ENCODE assay signal across 21 cellular contexts in genomic region chr22:27719033-27719341, GRCh38.
DNase-seq lines count a peak whose midpoint lies in the region; ATAC-seq and TF ChIP-seq lines count a peak whose summit lies in the region.
"Had no signal": no experiment of that assay in that cellular context is flagged by ENCODE, and none has a peak within 500 bp of the region (broad histone marks: within the 10 kb centered on the region; RNA-seq: fewer than 3 reads in every experiment).

No MANE protein-coding gene starts in this region.

- RAD21 ChIA-PET in HCT116 (lab: Charles Lee; ENCODE audit: low non-redundant PET in 1 of 2, low total read pairs in 2 of 2, uncharacterized antibody in 2 of 2, unreplicated experiment in 2 of 2): no interaction called here

- TF ChIP-seq POLR2A in HCT116 (IDR thresholded peaks at IDR 0.05; ENCODE audit: borderline replicate concordance, extremely low read depth, insufficient read depth, insufficient read length) (no peak), esophagus muscularis mucosa (IDR thresholded peaks at IDR 0.05; ENCODE audit: low read depth) (no peak)

- DNase-seq in HCT116 (ENCODE audit: low read depth, low spot score) (no peak), PC-3 (no peak), esophagus muscularis mucosa (ENCODE audit: extremely low spot score) (no peak), SHP77 (lab: John Stamatoyannopoulos, UW) (no peak)
- DNase-seq: activated CD8-positive, alpha-beta memory T cell treated with anti-CD3 and anti-CD28 coated beads, Interleukin-2, amount 10 ng/mL, durations not matched to agents 7 days and 5 days; activated effector memory CD4-positive, alpha-beta T cell treated with anti-CD3 and anti-CD28 coated beads, Interleukin-2, amount 50 U/mL, for 16 hours; DND-41; glutamatergic neuron; NCI-H1048; NK-92 treated with Interleukin-12 subunit alpha and Interleukin-12 subunit beta, amount 100 ng/mL, for 24 hours; occipital lobe; sigmoid colon; stimulated activated CD4-positive, alpha-beta T cell treated with anti-CD3 and anti-CD28 coated beads, Interleukin-4, amount 100 ng/mL, for 24 hours; stimulated activated CD8-positive, alpha-beta memory T cell treated with anti-CD3 and anti-CD28 coated beads, Interleukin-4, amount 100 ng/mL, for 48 hours; T-helper 2 cell had no signal

- TF ChIP-seq RAD21 in HCT116 (IDR thresholded peaks at IDR 0.05; ENCODE audit: low read depth): no peak

- no peaks in the 10 kb centered on the region for H4K20me1 ChIP-seq in HCT116 (ENCODE audit: insufficient read depth)
- no peaks in the 10 kb centered on the region for H4K20me1 ChIP-seq in PC-3 (ENCODE audit: low read length)

- TF ChIP-seq CTCF in HCT116 (IDR thresholded peaks at IDR 0.05 in 2 of 3, conservative IDR thresholded peaks at IDR 0.05 in 1 of 3; ENCODE audit: borderline replicate concordance in 1 of 3, insufficient read depth in 1 of 3, low read depth in 2 of 3, low read length in 2 of 3): no peak
- TF ChIP-seq CTCF in PC-3 (conservative IDR thresholded peaks at IDR 0.05; ENCODE audit: low read depth, low read length): no peak
- no peak for TF ChIP-seq CTCF in esophagus muscularis mucosa (IDR thresholded peaks at IDR 0.05)

- H3K4me1 ChIP-seq in HCT116 (ENCODE audit: control insufficient read depth in 1 of 2, insufficient read depth in 2 of 2, low read length in 2 of 2) (peaks cover 28 to 40% of the 10 kb centered on the region in 2 experiments), PC-3 (ENCODE audit: insufficient read depth, low read length) (peaks cover 16% of the 10 kb centered on the region), esophagus muscularis mucosa (peaks cover 22 to 27% (median 24%) of the 10 kb centered on the region in 4 donors), skeletal muscle tissue (ENCODE audit: control insufficient read depth in 3 of 3, insufficient read depth in 3 of 3, low read length in 3 of 3) (peaks cover 28 to 43% (median 40%) of the 10 kb centered on the region in 3 donors)

- no peak for TF ChIP-seq EP300 in esophagus muscularis mucosa (IDR thresholded peaks at IDR 0.05)

- intact Hi-C loops in HCT116 (cut with micrococcal nuclease): no loop called here
- intact Hi-C loops in PC-3 (cut with micrococcal nuclease): no loop called here
- intact Hi-C loops in esophagus muscularis mucosa (cut with DNase I): no loop called here

- ATAC-seq in HCT116 (no peak), PC-3 (no peak), HG03045 (IDR thresholded peaks at IDR 0.05; ENCODE audit: unreplicated experiment) (no peak), HG02623 (IDR thresholded peaks at IDR 0.05; ENCODE audit: unreplicated experiment) (no peak)
- ATAC-seq: activated CD4-positive, CD25-positive, alpha-beta regulatory T cell treated with anti-CD3 and anti-CD28 coated beads, Interleukin-2, amount 50 U/mL, for 24 hours; activated CD8-positive, alpha-beta memory T cell treated with anti-CD3 and anti-CD28 coated beads, Interleukin-2, amount 10 ng/mL, durations not matched to agents 7 days and 5 days had no signal

- H3K4me2 ChIP-seq in HCT116 (ENCODE audit: low read length) (peak overlapping the region; percentile 79), PC-3 (ENCODE audit: low read length) (no peak overlapping the region)

- WGBS in esophagus muscularis mucosa: 61% methylated on average over 3 of the region's 3 CpGs

- H3K9me2 ChIP-seq in HCT116 (ENCODE audit: insufficient read depth) (no peaks in the 10 kb centered on the region), PC-3 (replicated peaks; ENCODE audit: low read length) (no peaks in the 10 kb centered on the region)

- H2AFZ ChIP-seq in HCT116 (ENCODE audit: low read depth, low read length, poor library complexity, severe bottlenecking) (no peak overlapping the region), PC-3 (ENCODE audit: low read length) (no peak overlapping the region)

- no peak overlapping the region for H3K4me3 ChIP-seq in HCT116 (replicated peaks in 1 of 2; ENCODE audit: low read depth in 1 of 2, low read length in 2 of 2)
- H3K4me3 ChIP-seq in PC-3 (ENCODE audit: low read length): no peak overlapping the region
- no peak overlapping the region for H3K4me3 ChIP-seq in esophagus muscularis mucosa
- peak overlapping the region in 1 of 3 donors; percentile 18 for H3K4me3 ChIP-seq in skeletal muscle tissue (ENCODE audit: low read length in 3 of 3)
- H3K4me3 ChIP-seq: sigmoid colon, thoracic aorta had no signal

- H3K27ac ChIP-seq in HCT116 (ENCODE audit: low read depth, low read length) (peak overlapping the region; percentile 67), PC-3 (ENCODE audit: low read length) (peak overlapping the region; percentile 73), esophagus muscularis mucosa (replicated peaks in 1 of 4) (peak overlapping the region; percentile 24 to 69 (median 50)), skeletal muscle tissue (ENCODE audit: low read depth, low read length) (peak overlapping the region; percentile 36)
- H3K27ac ChIP-seq: C4-2B, thoracic aorta had no signal

- CTCF ChIA-PET in HCT116 (lab: Charles Lee): interaction anchor here (1.0 kb wide), 1 partner anchor 30 kb away, joined by 3 read pairs; no protein-coding TSS in a partner anchor
- CTCF ChIA-PET in PC-3 (lab: Charles Lee): no interaction called here

- BruUV-seq in HCT116 (replicated peaks; lab: Mats Ljungman, UMichigan) (no TSS peak), PC-3 (replicated peaks; lab: Mats Ljungman, UMichigan) (no TSS peak)

- H3K9me3 ChIP-seq in HCT116 (ENCODE audit: control insufficient read depth in 1 of 2, insufficient read depth in 1 of 2, low read depth in 1 of 2, low read length in 2 of 2) (no peaks in the 10 kb centered on the region), PC-3 (ENCODE audit: low read length) (no peaks in the 10 kb centered on the region), esophagus muscularis mucosa (peaks cover 0 to 5% (median 0%) of the 10 kb centered on the region in 4 donors), skeletal muscle tissue (ENCODE audit: control insufficient read depth in 3 of 3, low read length in 3 of 3) (peaks cover 0 to 3% (median 0%) of the 10 kb centered on the region in 3 donors)
- H3K9me3 ChIP-seq: thoracic aorta had no signal

- H3K36me3 ChIP-seq in HCT116 (ENCODE audit: control insufficient read depth in 1 of 2, insufficient read depth in 2 of 2, low read length in 2 of 2): no peaks in the 10 kb centered on the region
- H3K36me3 ChIP-seq in PC-3 (ENCODE audit: low read depth, low read length): no peaks in the 10 kb centered on the region
- H3K36me3 ChIP-seq in esophagus muscularis mucosa: no peaks in the 10 kb centered on the region
- no peaks in the 10 kb centered on the region for H3K36me3 ChIP-seq in skeletal muscle tissue (ENCODE audit: control insufficient read depth in 3 of 3, insufficient read depth in 3 of 3, low read length in 3 of 3)
- H3K36me3 ChIP-seq: sigmoid colon, thoracic aorta had no signal

- H3K9ac ChIP-seq in HCT116 (ENCODE audit: low read length) (no peak overlapping the region), PC-3 (ENCODE audit: low read length) (peak overlapping the region; percentile 65), skeletal muscle tissue (ENCODE audit: low read depth in 1 of 3, low read length in 3 of 3) (no peak overlapping the region)

- POLR2A ChIA-PET in HCT116 (lab: Charles Lee) (no interaction called here), PC-3 (lab: Charles Lee; ENCODE audit: unreplicated experiment) (no interaction called here)

- H3F3A ChIP-seq in PC-3 (ENCODE audit: low read length, unreplicated experiment): no peaks in the 10 kb centered on the region

- no peaks in the 10 kb centered on the region for H3K27me3 ChIP-seq in HCT116 (ENCODE audit: insufficient read depth, low read length)
- no peaks in the 10 kb centered on the region for H3K27me3 ChIP-seq in PC-3 (ENCODE audit: low read length)
- H3K27me3 ChIP-seq in esophagus muscularis mucosa: no peaks in the 10 kb centered on the region
- no peaks in the 10 kb centered on the region for H3K27me3 ChIP-seq in skeletal muscle tissue (ENCODE audit: control insufficient read depth in 3 of 3, insufficient read depth in 3 of 3, low read length in 3 of 3)

- H3K79me2 ChIP-seq in HCT116 (ENCODE audit: insufficient read depth, low read length) (no peaks in the 10 kb centered on the region), PC-3 (ENCODE audit: low read length) (no peaks in the 10 kb centered on the region)

TF ChIP-seq in HCT116, 20 proteins besides CTCF, POLR2A, EP300 and RAD21 (continues in another document):
- TF ChIP-seq SIN3A (IDR thresholded peaks at IDR 0.05; ENCODE audit: low read depth) (no peak), TCF7L2 (IDR thresholded peaks at IDR 0.05; ENCODE audit: borderline replicate concordance, extremely low read depth, insufficient read depth, insufficient read length) (no peak), CEBPB (IDR thresholded peaks at IDR 0.05; ENCODE audit: low read depth) (no peak), ELF1 (IDR thresholded peaks at IDR 0.05; ENCODE audit: borderline replicate concordance, low read depth) (no peak), YY1 (IDR thresholded peaks at IDR 0.05; ENCODE audit: extremely low read depth, insufficient replicate concordance, low read depth, low read length) (no peak), ZNF274 (IDR thresholded peaks at IDR 0.05; ENCODE audit: low read depth, low read length) (no peak), SP1 (IDR thresholded peaks at IDR 0.05; ENCODE audit: low read depth) (no peak), JUND (IDR thresholded peaks at IDR 0.05) (no peak), POLR2AphosphoS5 (IDR thresholded peaks at IDR 0.05; ENCODE audit: low read depth, low read length) (no peak), EZH2phosphoT487 (IDR thresholded peaks at IDR 0.05; ENCODE audit: borderline replicate concordance) (no peak)
- TF ChIP-seq, protein P1, sequence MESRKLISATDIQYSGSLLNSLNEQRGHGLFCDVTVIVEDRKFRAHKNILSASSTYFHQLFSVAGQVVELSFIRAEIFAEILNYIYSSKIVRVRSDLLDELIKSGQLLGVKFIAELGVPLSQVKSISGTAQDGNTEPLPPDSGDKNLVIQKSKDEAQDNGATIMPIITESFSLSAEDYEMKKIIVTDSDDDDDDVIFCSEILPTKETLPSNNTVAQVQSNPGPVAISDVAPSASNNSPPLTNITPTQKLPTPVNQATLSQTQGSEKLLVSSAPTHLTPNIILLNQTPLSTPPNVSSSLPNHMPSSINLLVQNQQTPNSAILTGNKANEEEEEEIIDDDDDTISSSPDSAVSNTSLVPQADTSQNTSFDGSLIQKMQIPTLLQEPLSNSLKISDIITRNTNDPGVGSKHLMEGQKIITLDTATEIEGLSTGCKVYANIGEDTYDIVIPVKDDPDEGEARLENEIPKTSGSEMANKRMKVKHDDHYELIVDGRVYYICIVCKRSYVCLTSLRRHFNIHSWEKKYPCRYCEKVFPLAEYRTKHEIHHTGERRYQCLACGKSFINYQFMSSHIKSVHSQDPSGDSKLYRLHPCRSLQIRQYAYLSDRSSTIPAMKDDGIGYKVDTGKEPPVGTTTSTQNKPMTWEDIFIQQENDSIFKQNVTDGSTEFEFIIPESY (IDR thresholded peaks at IDR 0.05; ENCODE audit: extremely low read depth, insufficient replicate concordance, low read length): no peak
- TF ChIP-seq, protein P2, sequence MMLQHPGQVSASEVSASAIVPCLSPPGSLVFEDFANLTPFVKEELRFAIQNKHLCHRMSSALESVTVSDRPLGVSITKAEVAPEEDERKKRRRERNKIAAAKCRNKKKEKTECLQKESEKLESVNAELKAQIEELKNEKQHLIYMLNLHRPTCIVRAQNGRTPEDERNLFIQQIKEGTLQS (IDR thresholded peaks at IDR 0.05): no peak
